In the genomic region with DNA sequence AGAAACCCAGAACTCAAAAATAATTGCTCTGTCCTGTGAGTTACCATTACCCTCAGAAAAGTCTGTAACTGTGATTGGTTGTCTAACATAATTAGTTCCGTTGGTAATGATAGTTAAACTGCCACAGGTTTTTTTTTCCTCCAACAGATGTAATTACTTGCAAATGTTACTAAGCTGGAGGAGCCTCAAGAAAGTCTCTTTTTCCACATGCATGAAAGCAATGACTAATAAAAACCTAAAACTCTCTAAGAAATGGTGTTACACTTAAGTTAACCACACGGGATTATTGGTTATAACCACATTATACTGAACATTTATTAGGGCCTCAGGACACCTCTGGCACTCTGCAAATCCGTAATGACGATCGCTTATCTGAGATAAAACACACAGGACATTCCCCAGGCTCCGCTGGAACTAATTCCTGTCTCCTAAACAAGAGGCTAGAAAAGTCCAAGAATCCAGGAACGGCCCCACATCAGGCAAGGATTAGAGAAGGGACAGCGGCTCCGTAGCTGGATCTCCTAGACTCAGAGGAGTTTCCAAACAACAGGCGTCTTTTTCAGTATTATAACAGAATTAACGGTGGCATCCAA, we compare ENCODE assay signal across 8 cellular contexts. TPM values are rescaled to one million over a fixed set of nuclear protein-coding genes. Genes with fewer than 3 reads are reported as not detected.
A peak's percentile ranks its signal among the peaks of the same experiment; 100 is the strongest.
DNase-seq lines count a peak whose midpoint lies in the region; ATAC-seq, FAIRE-seq and TF ChIP-seq lines count a peak whose summit lies in the region.

No MANE protein-coding gene starts in this region.

- peak overlapping the region; percentile 61 for H3K27ac ChIP-seq in suprapubic skin

- TF ChIP-seq CTCF in suprapubic skin (IDR thresholded peaks at IDR 0.05) = no peak

- under 1% methylated on average over 11 of the region's 11 CpGs for WGBS in suprapubic skin

- no peak for DNase-seq in Right ventricle myocardium superior
- no peak for DNase-seq in Right ventricle myocardium inferior (ENCODE audit: missing footprints)
- DNase-seq in NT2/D1 (ENCODE audit: low read depth, low spot score) = no peak
- DNase-seq in cerebellar cortex (ENCODE audit: low spot score) = peak; percentile 22
- peak; percentile 54 for DNase-seq in left kidney (ENCODE audit: low read depth, low spot score)
- no peak for DNase-seq in suprapubic skin (ENCODE audit: low spot score in 2 of 2)
- no peak for DNase-seq in frontal cortex (ENCODE audit: low spot score in 2 of 2)

- ATAC-seq in Right ventricle myocardium superior (ENCODE audit: poor library complexity) (peak; percentile 42), Right ventricle myocardium inferior (no peak), HG02870 (IDR thresholded peaks at IDR 0.05; ENCODE audit: unreplicated experiment) (no peak)

- TF ChIP-seq POLR2A in suprapubic skin (IDR thresholded peaks at IDR 0.05) = no peak

- peak overlapping the region; percentile 90 for H3K9ac ChIP-seq in NT2/D1 (ENCODE audit: insufficient read length, low read depth)

- H3K4me1 ChIP-seq in NT2/D1 (ENCODE audit: insufficient read depth, insufficient read length) (no peaks in the 10 kb centered on the region), suprapubic skin (peaks cover 13% of the 10 kb centered on the region)

- FAIRE-seq in frontal cortex (lab: Jason Lieb, UNC) = no peak

- TF ChIP-seq EP300 in suprapubic skin (IDR thresholded peaks at IDR 0.05) = no peak

- H3K27me3 ChIP-seq in NT2/D1 (ENCODE audit: insufficient read depth, insufficient read length) (no peaks in the 10 kb centered on the region), suprapubic skin (no peaks in the 10 kb centered on the region)

- H3K9me3 ChIP-seq in NT2/D1 (ENCODE audit: insufficient read depth, low read length) (no peaks in the 10 kb centered on the region), suprapubic skin (no peaks in the 10 kb centered on the region)

- peaks cover 13% of the 10 kb centered on the region for H3K36me3 ChIP-seq in NT2/D1 (ENCODE audit: insufficient read depth, insufficient read length, low read length)
- H3K36me3 ChIP-seq in suprapubic skin = peaks cover 30% of the 10 kb centered on the region

- H3K4me3 ChIP-seq in NT2/D1 (ENCODE audit: insufficient read length, low read depth) = peak overlapping the region; percentile 89
- H3K4me3 ChIP-seq in suprapubic skin = peak overlapping the region; percentile 82

- intact Hi-C loops in Right ventricle myocardium superior (cut with DNase I) = loop anchor here (10.0 kb wide), 1 partner anchor 189 kb away; a partner anchor contains a TSS
- intact Hi-C loops in Right ventricle myocardium inferior (cut with DNase I) = loop anchor here (5.0 to 10.0 kb wide), 2 partner anchors 92 to 189 kb away; a partner anchor contains a TSS

RNA-seq across cellular contexts. Expression of a gene that starts 0.8 kb away (rescaled TPM):
- total RNA-seq in Right ventricle myocardium superior (3.3 TPM), Right ventricle myocardium inferior (4.2 TPM), suprapubic skin (10 to 100 TPM in 1 of 4 donors, 1 to 10 TPM in 3; 2.1 to 11.8 (median 7.0) TPM), frontal cortex (16.3 TPM)

RNA-seq across cellular contexts. Expression of a gene that starts 44.4 kb away (rescaled TPM):
- total RNA-seq in Right ventricle myocardium superior (6.3 TPM), Right ventricle myocardium inferior (6.4 TPM), suprapubic skin (under 1 TPM in 2 of 4 donors, not detected in 2; 0.24 to 0.38 TPM), frontal cortex (17.9 TPM)

RNA-seq across cellular contexts. Expression of a gene that starts 52.4 kb away (rescaled TPM):
- total RNA-seq in Right ventricle myocardium superior (3.4 TPM), Right ventricle myocardium inferior (3.9 TPM), suprapubic skin (1 to 10 TPM; 1.6 to 7.0 (median 3.5) TPM), frontal cortex (28.1 TPM)

Comparison
In these comparisons a context has a peak if more than half of its experiments do, and no peak if none do; other contexts are left out.
1. DNase-seq: peak in cerebellar cortex (single experiment) and left kidney (single experiment); none in Right ventricle myocardium superior (single experiment), Right ventricle myocardium inferior (single experiment), NT2/D1 (single experiment), suprapubic skin (0 of 2) and frontal cortex (0 of 2).